Comparison of ENCODE assay signal across 8 cellular contexts in the genomic region with DNA sequence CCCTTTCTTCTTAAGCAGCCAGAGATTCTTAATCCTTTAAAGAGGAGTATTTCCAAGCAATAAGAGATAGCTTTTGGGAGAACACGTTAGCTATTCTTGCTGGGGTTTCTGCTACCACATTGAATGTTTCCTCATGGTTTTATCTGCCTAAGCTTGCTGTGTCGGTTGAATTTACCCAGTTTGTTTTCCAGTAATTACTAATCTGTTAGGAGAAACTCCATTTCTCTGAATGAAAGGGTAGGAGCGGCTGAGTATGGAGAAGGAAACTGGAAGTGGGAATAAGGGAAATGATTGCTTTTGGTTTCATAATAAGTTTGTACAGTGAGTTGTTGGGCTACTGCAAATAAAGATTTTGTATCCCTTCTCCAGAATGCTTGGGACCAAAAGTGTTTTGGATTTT.
DNase-seq lines count a peak whose midpoint lies in the region; ATAC-seq and TF ChIP-seq lines count a peak whose summit lies in the region.

No MANE protein-coding gene starts in this region.

- no peaks in the 10 kb centered on the region for H3K27me3 Mint-ChIP-seq in stimulated activated naive CD8-positive, alpha-beta T cell treated with anti-CD3 and anti-CD28 coated beads, Interleukin-15, amount 100 ng/mL, for 72 hours

- TF ChIP-seq CTCF in WERI-Rb-1 (IDR thresholded peaks at IDR 0.05; ENCODE audit: low read depth, low read length), result no peak

- H3K4me3 ChIP-seq in WERI-Rb-1 (ENCODE audit: low read depth, low read length), result peak overlapping the region; percentile 83
- peak overlapping the region; percentile 68 for H3K4me3 ChIP-seq in iPS-11a (ENCODE audit: low read depth, low read length)

- peaks cover 4% of the 10 kb centered on the region; the same call in 1 of the 2 replicates for H3K36me3 ChIP-seq in WERI-Rb-1

- ATAC-seq in stimulated activated naive CD8-positive, alpha-beta T cell treated with anti-CD3 and anti-CD28 coated beads, Interleukin-15, amount 100 ng/mL, for 72 hours, result no peak

- H3K9me3 ChIP-seq in WERI-Rb-1 (ENCODE audit: severe bottlenecking), result no peaks in the 10 kb centered on the region

- no peak overlapping the region for H3K27ac ChIP-seq in WERI-Rb-1

- no peaks in the 10 kb centered on the region for H3K9me3 Mint-ChIP-seq in stimulated activated naive CD8-positive, alpha-beta T cell treated with anti-CD3 and anti-CD28 coated beads, Interleukin-15, amount 100 ng/mL, for 72 hours

- peak overlapping the region; percentile 72 to 94 for H3K27ac Mint-ChIP-seq in stimulated activated naive CD8-positive, alpha-beta T cell treated with anti-CD3 and anti-CD28 coated beads, Interleukin-15, amount 100 ng/mL, for 72 hours

- H3K4me1 Mint-ChIP-seq in stimulated activated naive CD8-positive, alpha-beta T cell treated with anti-CD3 and anti-CD28 coated beads, Interleukin-15, amount 100 ng/mL, for 72 hours, result peaks cover 37% of the 10 kb centered on the region

- DNase-seq in DMS79 treated with DMSO at 0.1 percent for 48 hours (lab: John Stamatoyannopoulos, UW) (peak; percentile 17), DMS79 (lab: John Stamatoyannopoulos, UW) (no peak), WERI-Rb-1 (no peak), SW480 (ENCODE audit: low spot score) (no peak), NCI-H2227 treated with DMSO at 0.1 percent for 48 hours (lab: John Stamatoyannopoulos, UW) (no peak), ecto neural progenitor cell (ENCODE audit: low spot score) (no peak)
- DNase-seq in stimulated activated naive CD8-positive, alpha-beta T cell treated with anti-CD3 and anti-CD28 coated beads, Interleukin-15, amount 100 ng/mL, for 72 hours, result no peak

- H3K27me3 ChIP-seq in WERI-Rb-1 (ENCODE audit: insufficient read depth, low read depth, severe bottlenecking), result no peaks in the 10 kb centered on the region

- H3K4me3 Mint-ChIP-seq in stimulated activated naive CD8-positive, alpha-beta T cell treated with anti-CD3 and anti-CD28 coated beads, Interleukin-15, amount 100 ng/mL, for 72 hours, result peak overlapping the region in 1 of 2 donors; percentile 93
